Comparison of ENCODE assay signal across 15 cellular contexts in the genomic region with DNA sequence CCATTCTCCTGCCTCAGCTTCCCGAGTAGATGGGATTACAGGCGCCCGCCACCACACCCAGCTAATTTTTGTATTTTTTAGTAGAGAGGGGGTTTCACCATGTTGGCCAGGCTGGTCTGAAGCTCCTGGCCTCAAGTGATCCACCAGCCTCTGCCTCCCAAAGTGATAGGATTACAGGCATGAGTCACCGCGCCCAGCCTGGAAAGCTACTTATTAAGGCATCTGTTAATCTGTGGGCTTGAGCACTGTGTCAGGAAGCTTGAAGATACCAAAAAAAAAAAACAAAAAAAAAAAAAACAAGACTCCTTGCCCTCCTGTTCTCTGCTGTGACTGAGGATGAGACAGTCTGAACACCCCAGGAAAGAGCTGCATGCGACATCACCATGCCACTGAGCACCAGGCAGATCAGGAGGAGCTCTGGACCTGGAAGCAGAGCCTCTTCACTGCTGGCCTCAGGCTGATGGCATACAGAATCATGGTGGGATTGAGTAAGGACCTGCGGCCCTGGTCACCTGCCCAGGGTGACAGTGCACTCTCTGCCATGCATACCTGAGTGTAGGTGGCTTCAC.
A peak's percentile ranks its signal among the peaks of the same experiment; 100 is the strongest.
DNase-seq lines count a peak whose midpoint lies in the region; ATAC-seq and TF ChIP-seq lines count a peak whose summit lies in the region.
"Had no signal": no experiment of that assay in that cellular context is flagged by ENCODE, and none has a peak within 500 bp of the region (broad histone marks: within the 10 kb centered on the region; RNA-seq: fewer than 3 reads in every experiment).

No MANE protein-coding gene starts in this region.

- H3K27me3 ChIP-seq in AG04450 (ENCODE audit: control insufficient read depth, insufficient read depth, low read length), result peaks cover 3% of the 10 kb centered on the region
- H3K27me3 ChIP-seq in CD4-positive, alpha-beta memory T cell (ENCODE audit: insufficient read depth, low read length), result no peaks in the 10 kb centered on the region
- H3K27me3 ChIP-seq: uterus had no signal

- H3K4me3 ChIP-seq in AG04450 (ENCODE audit: low read depth, low read length) (no peak overlapping the region), HEK293 (ENCODE audit: low read depth, low read length) (no peak overlapping the region)
- no peak overlapping the region for H3K4me3 ChIP-seq in CD4-positive, alpha-beta memory T cell (ENCODE audit: low read length in 2 of 2)
- H3K4me3 ChIP-seq: uterus had no signal

- H3K4me3 Mint-ChIP-seq in activated T-helper 1 cell treated with anti-CD3 and anti-CD28 coated beads, Interleukin-12 subunit alpha, Interleukin-12 subunit beta, Interleukin-2, Interleukin-4 antibody, amounts not matched to agents 30 ng/mL and 10 ng/mL and 1 ng/mL, durations not matched to agents 14 hours and 24 hours and 36 hours, result no peak overlapping the region
- no peak overlapping the region for H3K4me3 Mint-ChIP-seq in activated CD4-positive, alpha-beta T cell treated with anti-CD3 and anti-CD28 coated beads, Interleukin-2, amount 10 ng/mL, durations not matched to agents 7 days and 5 days
- no peak overlapping the region for H3K4me3 Mint-ChIP-seq in CD4-positive, alpha-beta memory T cell

- intact Hi-C loops in activated T-helper 1 cell treated with anti-CD3 and anti-CD28 coated beads, Interleukin-12 subunit alpha, Interleukin-12 subunit beta, Interleukin-2, Interleukin-4 antibody, amounts not matched to agents 30 ng/mL and 10 ng/mL and 1 ng/mL, durations not matched to agents 14 hours and 24 hours and 36 hours (cut with micrococcal nuclease), result no loop called here
- intact Hi-C loops in CD4-positive, alpha-beta memory T cell (cut with micrococcal nuclease), result no loop called here

- H3K9me3 Mint-ChIP-seq in activated T-helper 1 cell treated with anti-CD3 and anti-CD28 coated beads, Interleukin-12 subunit alpha, Interleukin-12 subunit beta, Interleukin-2, Interleukin-4 antibody, amounts not matched to agents 30 ng/mL and 10 ng/mL and 1 ng/mL, durations not matched to agents 14 hours and 24 hours and 36 hours, result no peaks in the 10 kb centered on the region
- no peaks in the 10 kb centered on the region for H3K9me3 Mint-ChIP-seq in activated CD4-positive, alpha-beta T cell treated with anti-CD3 and anti-CD28 coated beads, Interleukin-2, amount 10 ng/mL, durations not matched to agents 7 days and 5 days
- no peaks in the 10 kb centered on the region for H3K9me3 Mint-ChIP-seq in CD4-positive, alpha-beta memory T cell

- POLR2A ChIA-PET in AG04450 (lab: Yijun Ruan, JAX) (interaction anchor here (0.7 kb wide), 2 partner anchors 320 to 333 kb away, joined by 3 to 4 read pairs; a partner anchor contains a TSS), HEK293 (lab: Yijun Ruan, JAX) (interaction anchor here (0.6 to 1.3 kb wide), 3 partner anchors 13 to 333 kb away, joined by 4 to 5 read pairs (median 5); a partner anchor contains a TSS)
- POLR2A ChIA-PET in activated CD4-positive, alpha-beta T cell treated with anti-CD3 and anti-CD28 coated beads, Interleukin-2, amount 10 ng/mL, durations not matched to agents 7 days and 5 days (lab: Charles Lee), result no interaction called here
- POLR2A ChIA-PET in CD4-positive, alpha-beta memory T cell (lab: Charles Lee; ENCODE audit: partially characterized antibody), result no interaction called here

- peaks cover 15% of the 10 kb centered on the region for H3K36me3 Mint-ChIP-seq in activated T-helper 1 cell treated with anti-CD3 and anti-CD28 coated beads, Interleukin-12 subunit alpha, Interleukin-12 subunit beta, Interleukin-2, Interleukin-4 antibody, amounts not matched to agents 30 ng/mL and 10 ng/mL and 1 ng/mL, durations not matched to agents 14 hours and 24 hours and 36 hours (ENCODE audit: low read depth)
- no peaks in the 10 kb centered on the region for H3K36me3 Mint-ChIP-seq in activated CD4-positive, alpha-beta T cell treated with anti-CD3 and anti-CD28 coated beads, Interleukin-2, amount 10 ng/mL, durations not matched to agents 7 days and 5 days (ENCODE audit: low read depth)
- no peaks in the 10 kb centered on the region for H3K36me3 Mint-ChIP-seq in CD4-positive, alpha-beta memory T cell

- H3K4me1 Mint-ChIP-seq in activated T-helper 1 cell treated with anti-CD3 and anti-CD28 coated beads, Interleukin-12 subunit alpha, Interleukin-12 subunit beta, Interleukin-2, Interleukin-4 antibody, amounts not matched to agents 30 ng/mL and 10 ng/mL and 1 ng/mL, durations not matched to agents 14 hours and 24 hours and 36 hours (ENCODE audit: low read depth), result no peaks in the 10 kb centered on the region
- H3K4me1 Mint-ChIP-seq in activated CD4-positive, alpha-beta T cell treated with anti-CD3 and anti-CD28 coated beads, Interleukin-2, amount 10 ng/mL, durations not matched to agents 7 days and 5 days, result peaks cover 11% of the 10 kb centered on the region
- no peaks in the 10 kb centered on the region for H3K4me1 Mint-ChIP-seq in CD4-positive, alpha-beta memory T cell

- TF ChIP-seq CTCF in AG04450 (IDR thresholded peaks at IDR 0.05; ENCODE audit: low read depth, low read length), result no peak
- no peak for TF ChIP-seq CTCF in HEK293 (tag by site-specific recombination; IDR thresholded peaks at IDR 0.05)

- no peaks in the 10 kb centered on the region for H3K4me1 ChIP-seq in HEK293 (ENCODE audit: control insufficient read depth, insufficient read depth, low read length)
- no peaks in the 10 kb centered on the region for H3K4me1 ChIP-seq in CD4-positive, alpha-beta memory T cell (ENCODE audit: insufficient read depth, low read length)
- H3K4me1 ChIP-seq: Caco-2, uterus had no signal

- DNase-seq in AG04450 (ENCODE audit: low read depth, low spot score), result peak; percentile 15
- DNase-seq in iris pigment epithelial cell (ENCODE audit: low read depth), result peak; percentile 58
- no peak for DNase-seq in activated T-helper 1 cell treated with anti-CD3 and anti-CD28 coated beads, Interleukin-12 subunit alpha, Interleukin-12 subunit beta, Interleukin-2, Interleukin-4 antibody, amounts not matched to agents 30 ng/mL and 10 ng/mL and 1 ng/mL, durations not matched to agents 14 hours and 24 hours and 36 hours (ENCODE audit: low spot score)
- DNase-seq in activated CD4-positive, alpha-beta T cell treated with anti-CD3 and anti-CD28 coated beads, Interleukin-2, amount 10 ng/mL, durations not matched to agents 7 days and 5 days, result no peak
- no peak for DNase-seq in CD4-positive, alpha-beta memory T cell
- no peak for DNase-seq in SW 1271 (lab: John Stamatoyannopoulos, UW)
- DNase-seq: activated CD4-positive, CD25-positive, alpha-beta regulatory T cell; Caco-2; GF-D8; hypothalamus; NCI-H1048; retina; uterus had no signal

- peaks cover 3% of the 10 kb centered on the region for H3K27me3 Mint-ChIP-seq in activated T-helper 1 cell treated with anti-CD3 and anti-CD28 coated beads, Interleukin-12 subunit alpha, Interleukin-12 subunit beta, Interleukin-2, Interleukin-4 antibody, amounts not matched to agents 30 ng/mL and 10 ng/mL and 1 ng/mL, durations not matched to agents 14 hours and 24 hours and 36 hours (ENCODE audit: insufficient read depth)
- H3K27me3 Mint-ChIP-seq in activated CD4-positive, alpha-beta T cell treated with anti-CD3 and anti-CD28 coated beads, Interleukin-2, amount 10 ng/mL, durations not matched to agents 7 days and 5 days, result no peaks in the 10 kb centered on the region
- H3K27me3 Mint-ChIP-seq in CD4-positive, alpha-beta memory T cell, result no peaks in the 10 kb centered on the region

- H3K36me3 ChIP-seq in HEK293 (ENCODE audit: control insufficient read depth in 2 of 2, insufficient read depth in 1 of 2, low read length in 2 of 2), result peaks cover 0 to 7% of the 10 kb centered on the region in 2 experiments; a peak in 1 of 3 replicates
- no peaks in the 10 kb centered on the region for H3K36me3 ChIP-seq in CD4-positive, alpha-beta memory T cell (ENCODE audit: insufficient read depth, low read length)
- H3K36me3 ChIP-seq: uterus had no signal

- H3K27ac ChIP-seq in AG04450 (ENCODE audit: low read depth, low read length), result no peak overlapping the region
- H3K27ac ChIP-seq in HEK293 (ENCODE audit: extremely low read depth, low read depth, low read length), result no peak overlapping the region
- H3K27ac ChIP-seq in CD4-positive, alpha-beta memory T cell (ENCODE audit: low read depth, low read length), result no peak overlapping the region
- H3K27ac ChIP-seq: uterus had no signal

- peak; percentile 89 for ATAC-seq in SK-N-SH treated with all-trans-retinoic acid at 6 μM for 48 hours

- H3K9me3 ChIP-seq in AG04450 (ENCODE audit: control insufficient read depth, insufficient read depth, low read length) (no peaks in the 10 kb centered on the region), HEK293 (ENCODE audit: control insufficient read depth, insufficient read depth, low read depth, low read length) (no peaks in the 10 kb centered on the region)
- no peaks in the 10 kb centered on the region for H3K9me3 ChIP-seq in CD4-positive, alpha-beta memory T cell (ENCODE audit: control insufficient read depth in 1 of 2, low read length in 2 of 2)
- H3K9me3 ChIP-seq: Caco-2, uterus had no signal

- no peak overlapping the region for H3K27ac Mint-ChIP-seq in activated T-helper 1 cell treated with anti-CD3 and anti-CD28 coated beads, Interleukin-12 subunit alpha, Interleukin-12 subunit beta, Interleukin-2, Interleukin-4 antibody, amounts not matched to agents 30 ng/mL and 10 ng/mL and 1 ng/mL, durations not matched to agents 14 hours and 24 hours and 36 hours
- H3K27ac Mint-ChIP-seq in activated CD4-positive, alpha-beta T cell treated with anti-CD3 and anti-CD28 coated beads, Interleukin-2, amount 10 ng/mL, durations not matched to agents 7 days and 5 days, result no peak overlapping the region
- H3K27ac Mint-ChIP-seq in CD4-positive, alpha-beta memory T cell, result no peak overlapping the region

- CTCF ChIA-PET in AG04450 (lab: Charles Lee) (interaction anchor here (0.8 to 5.6 kb wide), 3 partner anchors 11 to 342 kb away, joined by 4 to 51 read pairs (median 6); no protein-coding TSS in a partner anchor), HEK293 (lab: Yijun Ruan, JAX) (interaction anchor here (3.0 to 8.8 kb wide), 2 partner anchors 12 to 341 kb away, joined by 14 to 66 read pairs; no protein-coding TSS in a partner anchor)
- CTCF ChIA-PET in activated CD4-positive, alpha-beta T cell treated with anti-CD3 and anti-CD28 coated beads, Interleukin-2, amount 10 ng/mL, durations not matched to agents 7 days and 5 days (lab: Charles Lee), result interaction anchor here (0.6 to 1.5 kb wide), 2 partner anchors 32 to 617 kb away, joined by 3 read pairs; no protein-coding TSS in a partner anchor
- CTCF ChIA-PET in CD4-positive, alpha-beta memory T cell (lab: Charles Lee; ENCODE audit: partially characterized antibody), result interaction anchor here (1.0 to 5.1 kb wide), 2 partner anchors 10 to 342 kb away, joined by 3 to 31 read pairs; no protein-coding TSS in a partner anchor

TF ChIP-seq in SK-N-SH treated with all-trans-retinoic acid at 6 μM for 48 hours, 23 proteins besides CTCF, POLR2A, EP300 and RAD21 (continues in another document):
- TF ChIP-seq ZC3H10 (CRISPR knock-in tag; IDR thresholded peaks at IDR 0.05) (no peak), ZFP30 (CRISPR knock-in tag; IDR thresholded peaks at IDR 0.05) (no peak), ZFP3 (CRISPR knock-in tag; IDR thresholded peaks at IDR 0.05) (no peak), GLIS3 (CRISPR knock-in tag; IDR thresholded peaks at IDR 0.05) (no peak)

Comparison
In these comparisons a context has a peak if more than half of its experiments do, and no peak if none do; other contexts are left out.
1. DNase-seq: peak in AG04450 (single experiment) and iris pigment epithelial cell (single experiment); none in activated T-helper 1 cell treated with anti-CD3 and anti-CD28 coated beads, Interleukin-12 subunit alpha, Interleukin-12 subunit beta, Interleukin-2, Interleukin-4 antibody, amounts not matched to agents 30 ng/mL and 10 ng/mL and 1 ng/mL, durations not matched to agents 14 hours and 24 hours and 36 hours (single experiment), activated CD4-positive, alpha-beta T cell treated with anti-CD3 and anti-CD28 coated beads, Interleukin-2, amount 10 ng/mL, durations not matched to agents 7 days and 5 days (single experiment), CD4-positive, alpha-beta memory T cell (0 of 5) and SW 1271 (0 of 2).
2. POLR2A ChIA-PET loops: an anchor here in AG04450 (0.7 kb wide) and HEK293 (0.6 to 1.3 kb wide); none called in activated CD4-positive, alpha-beta T cell treated with anti-CD3 and anti-CD28 coated beads, Interleukin-2, amount 10 ng/mL, durations not matched to agents 7 days and 5 days and CD4-positive, alpha-beta memory T cell.